1 cellular context compared by ENCODE assay signal in genomic region chr20:17620371-17621228, GRCh38.
TF ChIP-seq lines count a peak whose summit lies in the region.

No MANE protein-coding gene starts in this region.

TF ChIP-seq in IMR-90, 13 proteins besides CTCF, POLR2A, EP300 and RAD21 (continued from another document):
- TF ChIP-seq USF2 (IDR thresholded peaks at IDR 0.05; ENCODE audit: low read depth, low read length) (no peak), RFX5 (IDR thresholded peaks at IDR 0.05; ENCODE audit: low read depth, low read length) (no peak)
